ENCODE assay signal across 32 cellular contexts in the genomic region with DNA sequence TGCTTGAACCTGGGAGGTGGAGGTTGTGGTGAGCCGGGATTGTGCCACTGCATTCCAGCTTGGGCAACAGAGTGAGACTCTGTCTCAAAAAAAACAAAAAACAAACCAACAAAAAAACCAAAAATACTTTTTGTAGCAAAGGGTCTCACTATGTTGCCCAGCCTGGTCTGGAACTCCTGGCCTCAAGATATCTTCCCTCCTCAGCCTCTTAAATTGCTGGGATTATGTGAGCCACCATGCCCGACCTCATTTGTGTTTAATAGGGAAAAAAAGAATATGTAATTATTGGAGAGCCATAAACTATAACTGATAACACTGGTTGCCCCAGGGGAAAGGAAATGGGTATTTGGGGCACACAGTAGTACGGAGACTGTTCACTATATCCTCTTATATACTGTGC.
"Had no signal": no experiment of that assay in that cellular context is flagged by ENCODE, and none has a peak within 500 bp of the region (broad histone marks: within the 10 kb centered on the region; RNA-seq: fewer than 3 reads in every experiment).

No MANE protein-coding gene starts in this region.

- H3K27me3 Mint-ChIP-seq: activated CD4-positive, alpha-beta T cell treated with anti-CD3 and anti-CD28 coated beads for 36 hours; activated CD4-positive, alpha-beta T cell treated with anti-CD3 and anti-CD28 coated beads, Interleukin-2, amount 10 ng/mL, durations not matched to agents 7 days and 5 days; activated T-cell treated with anti-CD3 and anti-CD28 coated beads, Interleukin-2, amount 50 U/mL, for 24 hours had no signal

- H3K27ac Mint-ChIP-seq: activated CD4-positive, alpha-beta T cell treated with anti-CD3 and anti-CD28 coated beads for 36 hours; activated CD4-positive, alpha-beta T cell treated with anti-CD3 and anti-CD28 coated beads, Interleukin-2, amount 10 ng/mL, durations not matched to agents 7 days and 5 days; activated CD8-positive, alpha-beta T cell treated with anti-CD3 and anti-CD28 coated beads, Interleukin-2, amount 10 ng/mL, durations not matched to agents 7 days and 5 days; activated naive CD4-positive, alpha-beta T cell treated with anti-CD3 and anti-CD28 coated beads, Interleukin-2, amount 50 U/mL, for 72 hours; activated T-cell treated with anti-CD3 and anti-CD28 coated beads, Interleukin-2, amount 50 U/mL, for 24 hours; activated T-helper 2 cell treated with anti-CD3 and anti-CD28 coated beads, Interferon-gamma antibody, Interleukin-2, Interleukin-4, amounts not matched to agents 10 μg/mL and 5 μg/mL and 100 μg/mL, durations not matched to agents 14 hours and 24 hours and 36 hours; T-helper 1 cell treated with Interleukin-12 subunit alpha and Interleukin-12 subunit beta and Interleukin-4 antibody, amounts not matched to agents 30 μg/mL and 1 μg/mL, for 36 hours; T-helper 2 cell treated with Interferon-gamma antibody and Interleukin-4, amounts not matched to agents 5 μg/mL and 100 μg/mL, for 36 hours had no signal

- H3K27ac ChIP-seq: adrenal gland, body of pancreas, breast epithelium, Peyer's patch, SJSA1 had no signal

- H3K36me3 Mint-ChIP-seq: activated naive CD4-positive, alpha-beta T cell treated with anti-CD3 and anti-CD28 coated beads, Interleukin-2, amount 50 U/mL, for 72 hours had no signal

- H3K27me3 ChIP-seq: adrenal gland, body of pancreas, breast epithelium, MG63, Peyer's patch, SJSA1 had no signal

- FAIRE-seq: astrocyte, TTC549 had no signal

- H3K4me3 Mint-ChIP-seq: activated CD4-positive, alpha-beta T cell treated with anti-CD3 and anti-CD28 coated beads for 36 hours; activated CD4-positive, alpha-beta T cell treated with anti-CD3 and anti-CD28 coated beads, Interleukin-2, amount 10 ng/mL, durations not matched to agents 7 days and 5 days; activated CD8-positive, alpha-beta T cell treated with anti-CD3 and anti-CD28 coated beads, Interleukin-2, amount 10 ng/mL, durations not matched to agents 7 days and 5 days; activated T-cell treated with anti-CD3 and anti-CD28 coated beads, Interleukin-2, amount 50 U/mL, for 24 hours; T-helper 1 cell treated with Interleukin-12 subunit alpha and Interleukin-12 subunit beta and Interleukin-4 antibody, amounts not matched to agents 30 μg/mL and 1 μg/mL, for 36 hours; T-helper 2 cell treated with Interferon-gamma antibody and Interleukin-4, amounts not matched to agents 5 μg/mL and 100 μg/mL, for 36 hours had no signal

- H3K9me3 ChIP-seq: adrenal gland, body of pancreas, breast epithelium, MG63, Peyer's patch, SJSA1, SK-N-SH had no signal

- DNase-seq: activated CD4-positive, alpha-beta T cell treated with anti-CD3 and anti-CD28 coated beads for 36 hours; activated CD4-positive, alpha-beta T cell treated with anti-CD3 and anti-CD28 coated beads, Interleukin-2, amount 10 ng/mL, durations not matched to agents 7 days and 5 days; activated CD4-positive, alpha-beta T cell treated with anti-CD3 and anti-CD28 coated beads, Interleukin-2, amount 50 U/mL, for 48 hours; activated CD8-positive, alpha-beta T cell treated with anti-CD3 and anti-CD28 coated beads, Interleukin-2, amount 10 ng/mL, durations not matched to agents 7 days and 5 days; activated gamma-delta T cell; activated naive CD4-positive, alpha-beta T cell treated with Interleukin-2 at 50 U/mL for 16 hours; activated T-cell treated with anti-CD3 and anti-CD28 coated beads, Interleukin-2, amount 50 U/mL, for 24 hours; adrenal gland; body of pancreas; MG63; NCI-H1048; NCI-H1436 treated with DMSO at 0.1 percent for 48 hours; NCI-H1694 treated with DMSO at 0.1 percent for 48 hours; NCI-H2029; NCI-H345; NCI-H526; NCI-H748 treated with DMSO at 0.1 percent for 48 hours; NK-92 treated with Interleukin-12 subunit alpha and Interleukin-12 subunit beta, amount 100 ng/mL, for 24 hours; PC-3; Peyer's patch; RPMI8226; SHP77 treated with DMSO at 0.1 percent for 48 hours; SK-N-SH had no signal

- ATAC-seq: activated CD4-positive, alpha-beta T cell treated with anti-CD3 and anti-CD28 coated beads for 36 hours; activated CD4-positive, CD25-positive, alpha-beta regulatory T cell treated with anti-CD3 and anti-CD28 coated beads, Interleukin-2, amount 50 U/mL, for 24 hours; activated CD8-positive, alpha-beta T cell treated with anti-CD3 and anti-CD28 coated beads, Interleukin-2, amount 10 ng/mL, durations not matched to agents 7 days and 5 days; activated naive CD4-positive, alpha-beta T cell treated with anti-CD3 and anti-CD28 coated beads, Interleukin-2, amount 50 U/mL, for 72 hours; body of pancreas; PC-3 had no signal

- H3K4me3 ChIP-seq: adrenal gland, body of pancreas, breast epithelium, MG63, Peyer's patch, SJSA1 had no signal

- H3K36me3 ChIP-seq: adrenal gland, breast epithelium, MG63, Peyer's patch, SJSA1 had no signal

- H3K4me2 ChIP-seq: SK-N-SH had no signal

- H3K9ac ChIP-seq: SK-N-SH had no signal

- H3K9me3 Mint-ChIP-seq: activated CD4-positive, alpha-beta T cell treated with anti-CD3 and anti-CD28 coated beads, Interleukin-2, amount 10 ng/mL, durations not matched to agents 7 days and 5 days; activated naive CD4-positive, alpha-beta T cell treated with anti-CD3 and anti-CD28 coated beads, Interleukin-2, amount 50 U/mL, for 72 hours; activated T-cell treated with anti-CD3 and anti-CD28 coated beads, Interleukin-2, amount 50 U/mL, for 24 hours; activated T-helper 2 cell treated with anti-CD3 and anti-CD28 coated beads, Interferon-gamma antibody, Interleukin-2, Interleukin-4, amounts not matched to agents 10 μg/mL and 5 μg/mL and 100 μg/mL, durations not matched to agents 14 hours and 24 hours and 36 hours; T-helper 1 cell treated with Interleukin-12 subunit alpha and Interleukin-12 subunit beta and Interleukin-4 antibody, amounts not matched to agents 30 μg/mL and 1 μg/mL, for 36 hours; T-helper 2 cell treated with Interferon-gamma antibody and Interleukin-4, amounts not matched to agents 5 μg/mL and 100 μg/mL, for 36 hours had no signal

- H3K4me1 ChIP-seq: body of pancreas, Peyer's patch, SJSA1 had no signal
